33 cellular contexts compared by ENCODE assay signal in the genomic region with DNA sequence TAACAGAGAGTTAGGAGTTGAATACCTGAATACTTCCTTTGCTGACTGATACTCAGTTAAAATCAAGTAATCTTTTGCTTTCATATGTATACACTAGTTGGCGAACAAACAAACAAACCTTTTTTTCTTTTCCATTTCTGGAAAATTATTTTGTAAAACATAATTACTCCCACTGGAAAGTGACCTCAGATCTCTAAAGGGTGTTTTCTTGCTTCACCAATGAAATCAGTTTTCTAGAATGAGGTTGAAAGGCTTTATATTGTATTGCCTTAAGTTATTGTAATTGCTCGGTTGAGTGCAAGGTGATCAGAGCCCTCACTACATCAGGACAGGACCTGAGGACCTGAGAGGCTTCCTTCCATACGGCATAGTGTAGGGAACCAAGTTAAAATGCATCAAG. TPM values are rescaled to one million over a fixed set of nuclear protein-coding genes. Genes with fewer than 3 reads are reported as not detected.
"Had no signal": no experiment of that assay in that cellular context is flagged by ENCODE, and none has a peak within 500 bp of the region (broad histone marks: within the 10 kb centered on the region; RNA-seq: fewer than 3 reads in every experiment).

A gene with protein sequence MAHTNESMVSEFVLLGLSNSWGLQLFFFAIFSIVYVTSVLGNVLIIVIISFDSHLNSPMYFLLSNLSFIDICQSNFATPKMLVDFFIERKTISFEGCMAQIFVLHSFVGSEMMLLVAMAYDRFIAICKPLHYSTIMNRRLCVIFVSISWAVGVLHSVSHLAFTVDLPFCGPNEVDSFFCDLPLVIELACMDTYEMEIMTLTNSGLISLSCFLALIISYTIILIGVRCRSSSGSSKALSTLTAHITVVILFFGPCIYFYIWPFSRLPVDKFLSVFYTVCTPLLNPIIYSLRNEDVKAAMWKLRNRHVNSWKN (plus strand): TSS at position 301 of the 400 bp plus-strand sequence. CDS start 4,750 bp downstream, outside the sequence.

- DNase-seq: stimulated activated CD4-positive, alpha-beta T cell treated with anti-CD3 and anti-CD28 coated beads, Interleukin-2, amount 100 ng/mL, for 48 hours; stimulated activated CD4-positive, alpha-beta T cell treated with anti-CD3 and anti-CD28 coated beads, Interleukin-4, amount 100 ng/mL, for 1 hour; stimulated activated CD4-positive, alpha-beta T cell treated with anti-CD3 and anti-CD28 coated beads, Interleukin-4, amount 100 ng/mL, for 24 hours; stimulated activated CD4-positive, alpha-beta T cell treated with anti-CD3 and anti-CD28 coated beads, Interleukin-4, amount 100 ng/mL, for 4 hours; stimulated activated CD8-positive, alpha-beta memory T cell treated with anti-CD3 and anti-CD28 coated beads, Interleukin-4, amount 100 ng/mL, for 48 hours; stimulated activated naive B cell treated with anti-CD40 and anti-IgM and Interleukin-4, amounts not matched to agents 10 μg/mL and 1 μg/mL and 100 μg/mL, for 72 hours; stimulated activated naive CD4-positive, alpha-beta T cell; stimulated activated naive CD4-positive, alpha-beta T cell treated with Interleukin-2 at 50 U/mL for 16 hours; stimulated activated naive CD8-positive, alpha-beta T cell treated with anti-CD3 and anti-CD28 coated beads, Interleukin-15, amount 100 ng/mL, for 72 hours; stimulated activated naive CD8-positive, alpha-beta T cell treated with anti-CD3 and anti-CD28 coated beads, Interleukin-15, Interleukin-2, amounts not matched to agents 100 U/mL and 50 U/mL, for 24 hours; stomach; substantia nigra; testis; thyroid gland; tibial artery; transverse colon; trophoblast cell; upper lobe of left lung; upper lobe of right lung; uterus had no signal

- H3K27me3 ChIP-seq: stomach, suprapubic skin, testis, thyroid gland, tibial artery, tibial nerve, transverse colon, upper lobe of left lung, upper lobe of right lung, uterus, vagina had no signal

- H3K9me3 ChIP-seq: suprapubic skin, testis, thoracic aorta, thyroid gland, tibial artery, tibial nerve, upper lobe of left lung, upper lobe of right lung, uterus, vagina had no signal

- FAIRE-seq: urothelium cell line had no signal

- H3K4me1 Mint-ChIP-seq: stimulated activated effector memory CD8-positive, alpha-beta T cell treated with anti-CD3 and anti-CD28 coated beads, Interleukin-12 subunit alpha, Interleukin-12 subunit beta, amount 100 ng/mL, for 72 hours; stimulated activated memory B cell treated with anti-CD40 and anti-IgM and Interleukin-4, amounts not matched to agents 10 μg/mL and 1 μg/mL and 100 μg/mL, for 72 hours; stimulated activated naive B cell treated with anti-CD40 and anti-IgM and Interleukin-4, amounts not matched to agents 10 μg/mL and 1 μg/mL and 100 μg/mL, for 72 hours; stimulated activated naive CD8-positive, alpha-beta T cell treated with anti-CD3 and anti-CD28 coated beads, Interleukin-15, amount 100 ng/mL, for 72 hours had no signal

- H3K27ac ChIP-seq: stomach, suprapubic skin, testis, thoracic aorta, thyroid gland, tibial artery, tibial nerve, transverse colon, upper lobe of left lung, upper lobe of right lung, uterus, vagina had no signal

- H3K9me3 Mint-ChIP-seq: stimulated activated effector memory CD8-positive, alpha-beta T cell treated with anti-CD3 and anti-CD28 coated beads, Interleukin-12 subunit alpha, Interleukin-12 subunit beta, amount 100 ng/mL, for 72 hours; stimulated activated naive CD8-positive, alpha-beta T cell treated with anti-CD3 and anti-CD28 coated beads, Interleukin-15, amount 100 ng/mL, for 72 hours; stimulated activated naive CD8-positive, alpha-beta T cell treated with anti-CD3 and anti-CD28 coated beads, Interleukin-15, Interleukin-2, amounts not matched to agents 100 ng/mL and 50 ng/mL, for 24 hours had no signal

- H3K27ac Mint-ChIP-seq: stimulated activated effector memory CD8-positive, alpha-beta T cell treated with anti-CD3 and anti-CD28 coated beads, Interleukin-12 subunit alpha, Interleukin-12 subunit beta, amount 100 ng/mL, for 72 hours; stimulated activated memory B cell treated with anti-CD40 and anti-IgM and Interleukin-4, amounts not matched to agents 10 μg/mL and 1 μg/mL and 100 μg/mL, for 72 hours; stimulated activated naive B cell treated with anti-CD40 and anti-IgM and Interleukin-4, amounts not matched to agents 10 μg/mL and 1 μg/mL and 100 μg/mL, for 72 hours; stimulated activated naive CD8-positive, alpha-beta T cell treated with anti-CD3 and anti-CD28 coated beads, Interleukin-15, amount 100 ng/mL, for 72 hours; stimulated activated naive CD8-positive, alpha-beta T cell treated with anti-CD3 and anti-CD28 coated beads, Interleukin-15, Interleukin-2, amounts not matched to agents 100 ng/mL and 50 ng/mL, for 24 hours; type B pancreatic cell had no signal

- H3K36me3 Mint-ChIP-seq: stimulated activated effector memory CD8-positive, alpha-beta T cell treated with anti-CD3 and anti-CD28 coated beads, Interleukin-12 subunit alpha, Interleukin-12 subunit beta, amount 100 ng/mL, for 72 hours; stimulated activated memory B cell treated with anti-CD40 and anti-IgM and Interleukin-4, amounts not matched to agents 10 μg/mL and 1 μg/mL and 100 μg/mL, for 72 hours; stimulated activated naive B cell treated with anti-CD40 and anti-IgM and Interleukin-4, amounts not matched to agents 10 μg/mL and 1 μg/mL and 100 μg/mL, for 72 hours; type B pancreatic cell had no signal

- H3K4me1 ChIP-seq: stomach, suprapubic skin, testis, thyroid gland, tibial artery, tibial nerve, transverse colon, upper lobe of left lung, upper lobe of right lung, uterus, vagina had no signal

- H3K36me3 ChIP-seq: stomach, suprapubic skin, thoracic aorta, thyroid gland, tibial artery, tibial nerve, transverse colon, upper lobe of left lung, upper lobe of right lung, uterus, vagina had no signal

- H3K4me3 Mint-ChIP-seq: stimulated activated effector memory CD8-positive, alpha-beta T cell treated with anti-CD3 and anti-CD28 coated beads, Interleukin-12 subunit alpha, Interleukin-12 subunit beta, amount 100 ng/mL, for 72 hours; stimulated activated memory B cell treated with anti-CD40 and anti-IgM and Interleukin-4, amounts not matched to agents 10 μg/mL and 1 μg/mL and 100 μg/mL, for 72 hours; stimulated activated naive B cell treated with anti-CD40 and anti-IgM and Interleukin-4, amounts not matched to agents 10 μg/mL and 1 μg/mL and 100 μg/mL, for 72 hours; stimulated activated naive CD8-positive, alpha-beta T cell treated with anti-CD3 and anti-CD28 coated beads, Interleukin-15, amount 100 ng/mL, for 72 hours; stimulated activated naive CD8-positive, alpha-beta T cell treated with anti-CD3 and anti-CD28 coated beads, Interleukin-15, Interleukin-2, amounts not matched to agents 100 ng/mL and 50 ng/mL, for 24 hours; type B pancreatic cell had no signal

- H3K27me3 Mint-ChIP-seq: stimulated activated memory B cell treated with anti-CD40 and anti-IgM and Interleukin-4, amounts not matched to agents 10 μg/mL and 1 μg/mL and 100 μg/mL, for 72 hours; stimulated activated naive B cell treated with anti-CD40 and anti-IgM and Interleukin-4, amounts not matched to agents 10 μg/mL and 1 μg/mL and 100 μg/mL, for 72 hours; stimulated activated naive CD8-positive, alpha-beta T cell treated with anti-CD3 and anti-CD28 coated beads, Interleukin-15, amount 100 ng/mL, for 72 hours; type B pancreatic cell had no signal

- ATAC-seq: stimulated activated effector memory CD8-positive, alpha-beta T cell treated with anti-CD3 and anti-CD28 coated beads, Interleukin-12 subunit alpha, Interleukin-12 subunit beta, amount 100 ng/mL, for 72 hours; stimulated activated memory B cell treated with anti-CD40 and anti-IgM and Interleukin-4, amounts not matched to agents 10 μg/mL and 1 μg/mL and 100 μg/mL, for 72 hours; stimulated activated naive CD8-positive, alpha-beta T cell treated with anti-CD3 and anti-CD28 coated beads, Interleukin-15, amount 100 ng/mL, for 72 hours; stimulated activated naive CD8-positive, alpha-beta T cell treated with anti-CD3 and anti-CD28 coated beads, Interleukin-15, Interleukin-2, amounts not matched to agents 100 U/mL and 50 U/mL, for 24 hours; upper lobe of right lung had no signal

- H3K4me3 ChIP-seq: stomach, suprapubic skin, testis, thoracic aorta, thyroid gland, tibial artery, tibial nerve, transverse colon, upper lobe of left lung, upper lobe of right lung, uterus, vagina had no signal

RNA-seq across cellular contexts. Expression of the gene that starts here (rescaled TPM):
- total RNA-seq: stomach, subcutaneous adipose tissue, suprapubic skin, temporal lobe, testis, thoracic aorta, thyroid gland, tibial nerve, transverse colon, upper lobe of left lung, upper lobe of right lung, ureter, urinary bladder, uterus, vagina had no signal
- polyA plus RNA-seq: stomach, urinary bladder had no signal
